ENCODE assay signal across 1 cellular context in the genomic region with DNA sequence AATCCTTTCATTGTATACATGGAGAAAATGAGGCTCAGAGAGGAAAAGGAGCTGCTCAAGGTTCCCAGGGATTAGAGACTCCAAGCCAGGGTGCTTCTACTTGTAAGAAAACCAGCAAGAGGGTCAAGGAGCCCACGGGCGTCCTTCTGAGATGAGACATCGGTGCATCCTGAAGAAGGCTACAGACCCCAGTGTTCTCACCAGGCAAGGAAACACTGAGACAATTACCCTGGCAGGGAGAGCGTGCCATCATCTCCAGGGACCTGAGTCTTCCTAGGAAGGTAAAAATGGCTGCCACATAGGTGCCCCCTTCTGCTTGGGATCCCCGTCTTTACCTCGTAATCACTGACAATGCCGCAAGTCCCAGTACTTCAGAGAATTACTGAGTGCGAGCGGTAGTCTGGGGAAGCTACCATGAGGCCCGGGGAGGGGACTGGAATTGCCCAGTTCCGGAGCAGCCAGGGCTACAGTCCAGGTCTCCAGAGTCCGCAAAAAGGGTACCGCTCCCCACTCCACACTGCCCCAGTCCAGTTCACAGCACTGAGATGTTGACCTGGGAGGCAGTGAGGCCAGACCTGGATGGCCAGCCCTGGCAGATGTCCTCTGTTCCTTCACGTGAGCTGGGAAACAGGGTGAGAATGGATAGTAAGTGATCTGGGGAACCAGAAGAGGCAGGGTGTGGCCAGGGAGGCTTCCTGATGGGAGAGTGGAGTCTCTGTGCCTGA.
TF ChIP-seq lines count a peak whose summit lies in the region.

No MANE protein-coding gene starts in this region.

TF ChIP-seq in HepG2, 621 proteins besides CTCF, POLR2A, EP300 and RAD21:
- TF ChIP-seq ZNF644 (CRISPR knock-in tag; IDR thresholded peaks at IDR 0.05; ENCODE audit: low read depth) (no peak), HCFC1 (IDR thresholded peaks at IDR 0.05; ENCODE audit: low read depth, low read length) (no peak), GPN1 (CRISPR knock-in tag; IDR thresholded peaks at IDR 0.05; ENCODE audit: borderline replicate concordance) (no peak), GATAD1 (CRISPR knock-in tag; IDR thresholded peaks at IDR 0.05) (no peak), ZBTB1 (CRISPR knock-in tag; IDR thresholded peaks at IDR 0.05; ENCODE audit: borderline replicate concordance) (no peak), ZNF460 (CRISPR knock-in tag; IDR thresholded peaks at IDR 0.05; ENCODE audit: borderline replicate concordance) (no peak), ZNF546 (CRISPR knock-in tag; conservative IDR thresholded peaks at IDR 0.05) (no peak), ZNF75D (CRISPR knock-in tag; IDR thresholded peaks at IDR 0.05; ENCODE audit: borderline replicate concordance) (no peak), TARDBP (CRISPR knock-in tag; IDR thresholded peaks at IDR 0.05) (no peak), TEAD3 (CRISPR knock-in tag; optimal IDR thresholded peaks at IDR 0.05; ENCODE audit: borderline replicate concordance) (no peak), ZMYM3 (CRISPR knock-in tag; IDR thresholded peaks at IDR 0.05) (no peak), ZNF7 (CRISPR knock-in tag; IDR thresholded peaks at IDR 0.05) (no peak), GATAD2A (CRISPR knock-in tag; IDR thresholded peaks at IDR 0.05) (no peak), ZNF772 (CRISPR knock-in tag; IDR thresholded peaks at IDR 0.05) (no peak), KDM2A (CRISPR knock-in tag; IDR thresholded peaks at IDR 0.05; ENCODE audit: borderline replicate concordance, low read depth) (no peak), KDM4B (CRISPR knock-in tag; IDR thresholded peaks at IDR 0.05) (no peak), KDM1A (CRISPR knock-in tag; IDR thresholded peaks at IDR 0.05) (no peak), ZNF10 (CRISPR knock-in tag; IDR thresholded peaks at IDR 0.05; ENCODE audit: borderline replicate concordance, low read depth) (no peak)
- TF ChIP-seq, protein P1, sequence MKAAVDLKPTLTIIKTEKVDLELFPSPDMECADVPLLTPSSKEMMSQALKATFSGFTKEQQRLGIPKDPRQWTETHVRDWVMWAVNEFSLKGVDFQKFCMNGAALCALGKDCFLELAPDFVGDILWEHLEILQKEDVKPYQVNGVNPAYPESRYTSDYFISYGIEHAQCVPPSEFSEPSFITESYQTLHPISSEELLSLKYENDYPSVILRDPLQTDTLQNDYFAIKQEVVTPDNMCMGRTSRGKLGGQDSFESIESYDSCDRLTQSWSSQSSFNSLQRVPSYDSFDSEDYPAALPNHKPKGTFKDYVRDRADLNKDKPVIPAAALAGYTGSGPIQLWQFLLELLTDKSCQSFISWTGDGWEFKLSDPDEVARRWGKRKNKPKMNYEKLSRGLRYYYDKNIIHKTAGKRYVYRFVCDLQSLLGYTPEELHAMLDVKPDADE (CRISPR knock-in tag; IDR thresholded peaks at IDR 0.05): no peak
